In the genomic region with DNA sequence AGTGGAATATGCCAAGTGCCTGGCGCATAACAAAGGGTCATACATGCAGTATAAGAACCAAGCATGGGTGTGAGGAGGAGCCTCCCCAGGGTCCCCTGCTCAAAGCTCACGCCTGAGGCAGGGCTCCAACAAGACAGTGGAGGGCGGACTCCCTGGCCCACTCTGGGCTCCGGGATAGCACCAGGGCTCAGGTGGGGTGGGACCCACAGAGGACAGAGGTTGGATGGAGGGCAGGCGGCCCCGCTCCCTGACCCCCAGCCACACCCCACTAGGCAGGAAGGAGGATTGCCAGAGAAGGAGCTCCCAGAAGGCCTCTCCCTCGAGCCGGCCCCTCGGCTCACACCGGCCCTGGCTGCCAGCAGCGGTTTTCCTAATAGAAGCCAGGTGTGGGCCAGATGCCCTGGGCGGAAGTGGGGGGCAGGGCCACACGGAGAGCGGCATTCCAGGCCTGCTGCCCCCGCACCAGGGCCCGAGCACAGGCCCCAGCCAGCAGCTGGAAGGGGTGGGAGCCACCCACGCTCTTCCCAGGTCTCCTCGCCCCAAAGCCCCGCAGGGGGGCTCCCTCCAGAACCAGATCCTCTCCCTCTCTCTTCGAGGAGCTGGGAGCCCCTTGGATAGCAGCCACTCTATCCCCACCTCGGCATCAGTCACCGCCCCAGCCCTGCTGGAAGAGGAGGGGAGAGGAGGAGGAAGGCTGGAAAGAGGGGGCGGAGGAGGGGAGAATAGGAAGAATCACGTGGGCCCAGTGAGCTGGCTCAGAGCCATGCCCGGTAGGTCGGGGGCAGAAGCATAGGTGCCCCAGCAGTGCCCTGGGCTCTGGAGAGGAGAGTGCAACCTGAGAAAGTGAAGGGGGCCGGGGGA, we compare ENCODE assay signal across 11 cellular contexts. TPM values are rescaled to one million over a fixed set of nuclear protein-coding genes. Genes with fewer than 3 reads are reported as not detected.
DNase-seq lines count a peak whose midpoint lies in the region; ATAC-seq and TF ChIP-seq lines count a peak whose summit lies in the region.
"Had no signal": no experiment of that assay in that cellular context is flagged by ENCODE, and none has a peak within 500 bp of the region (broad histone marks: within the 10 kb centered on the region; RNA-seq: fewer than 3 reads in every experiment).

No MANE protein-coding gene starts in this region.

- peaks cover 6% of the 10 kb centered on the region for H3K36me3 Mint-ChIP-seq in MCF 10A (ENCODE audit: insufficient read depth, unreplicated experiment)

- no peaks in the 10 kb centered on the region for H3K27me3 ChIP-seq in tibial artery

- no TSS peak for BruUV-seq in MCF 10A (replicated peaks; lab: Mats Ljungman, UMichigan)

- peaks cover 14% of the 10 kb centered on the region for H3K4me1 Mint-ChIP-seq in MCF 10A (ENCODE audit: insufficient read depth, unreplicated experiment)

- H3K4me3 Mint-ChIP-seq in MCF 10A (ENCODE audit: unreplicated experiment): no peak overlapping the region
- H3K4me3 Mint-ChIP-seq: stimulated activated naive CD8-positive, alpha-beta T cell treated with anti-CD3 and anti-CD28 coated beads, Interleukin-15, Interleukin-2, amounts not matched to agents 100 ng/mL and 50 ng/mL, for 24 hours had no signal

- no peaks in the 10 kb centered on the region for H3K9me3 ChIP-seq in tibial artery

- POLR2A ChIA-PET in MCF 10A (lab: Yijun Ruan, JAX): interaction anchor here (0.5 to 1.7 kb wide), 5 partner anchors 11 to 121 kb away, joined by 3 to 9 read pairs (median 3); no protein-coding TSS in a partner anchor

- peak; percentile 89 for TF ChIP-seq EP300 in Ishikawa (IDR thresholded peaks at IDR 0.05; ENCODE audit: borderline replicate concordance)

- peaks cover 0 to 61% (median 50%) of the 10 kb centered on the region in 4 donors for H3K4me1 ChIP-seq in tibial artery

- intact Hi-C loops in MCF 10A (cut with micrococcal nuclease) (no loop called here), tibial artery (cut with DNase I; ENCODE audit: low total_unique reads) (loop anchor here (5.0 kb wide), 1 partner anchor 440 kb away; no protein-coding TSS in a partner anchor)

- peak overlapping the region; percentile 54 for H3K27ac Mint-ChIP-seq in MCF 10A (ENCODE audit: low read depth, unreplicated experiment)
- H3K27ac Mint-ChIP-seq: stimulated activated naive CD8-positive, alpha-beta T cell treated with anti-CD3 and anti-CD28 coated beads, Interleukin-15, Interleukin-2, amounts not matched to agents 100 ng/mL and 50 ng/mL, for 24 hours had no signal

- TF ChIP-seq CTCF in MCF 10A (IDR thresholded peaks at IDR 0.05; ENCODE audit: unreplicated experiment) (no peak), tibial artery (IDR thresholded peaks at IDR 0.05) (no peak)

- H3K9me3 Mint-ChIP-seq in MCF 10A (ENCODE audit: unreplicated experiment): no peaks in the 10 kb centered on the region
- H3K9me3 Mint-ChIP-seq: stimulated activated naive CD8-positive, alpha-beta T cell treated with anti-CD3 and anti-CD28 coated beads, Interleukin-15, Interleukin-2, amounts not matched to agents 100 ng/mL and 50 ng/mL, for 24 hours had no signal

- peak overlapping the region; percentile 86 to 93 for H3K27ac ChIP-seq in tibial artery

- ATAC-seq in HG02852 (IDR thresholded peaks at IDR 0.05; ENCODE audit: unreplicated experiment) (no peak), GM21619 (IDR thresholded peaks at IDR 0.05; ENCODE audit: unreplicated experiment) (no peak)

- no peaks in the 10 kb centered on the region for H3K27me3 Mint-ChIP-seq in MCF 10A (ENCODE audit: insufficient read depth, unreplicated experiment)
- H3K27me3 Mint-ChIP-seq: stimulated activated naive CD8-positive, alpha-beta T cell treated with anti-CD3 and anti-CD28 coated beads, Interleukin-15, Interleukin-2, amounts not matched to agents 100 ng/mL and 50 ng/mL, for 24 hours had no signal

- CTCF ChIA-PET in MCF 10A (lab: Yijun Ruan, JAX): interaction anchor here (0.6 to 10.0 kb wide), 6 partner anchors 10 to 192 kb away, joined by 3 to 129 read pairs (median 4); no protein-coding TSS in a partner anchor

- peak; percentile 77 for DNase-seq in MCF 10A (ENCODE audit: unreplicated experiment)
- peak; percentile 89 for DNase-seq in iPS-NIHi7 (ENCODE audit: extremely low spot score)
- DNase-seq in tibial artery: peak in 1 of 2 donors; percentile 78
- DNase-seq in ecto neural progenitor cell (ENCODE audit: low spot score): no peak
- DNase-seq in NCI-H774 (lab: John Stamatoyannopoulos, UW): no peak
- DNase-seq: activated T-cell treated with anti-CD3 and anti-CD28 coated beads for 4 hours, MV-4-11 had no signal

- TF ChIP-seq RAD21 in Ishikawa (IDR thresholded peaks at IDR 0.05; ENCODE audit: low read depth): no peak

- H3K4me3 ChIP-seq in tibial artery: no peak overlapping the region

- H3K36me3 ChIP-seq in tibial artery: peaks cover 0 to 13% (median 5%) of the 10 kb centered on the region in 3 donors

TF ChIP-seq in Ishikawa, 13 proteins besides CTCF, POLR2A, EP300 and RAD21:
- TF ChIP-seq TCF12 (IDR thresholded peaks at IDR 0.05; ENCODE audit: low read depth): peak; percentile 98
- TF ChIP-seq TEAD4 (IDR thresholded peaks at IDR 0.05): peak; percentile 96
- TF ChIP-seq YY1 (IDR thresholded peaks at IDR 0.05; ENCODE audit: low read depth): no peak
- peak; percentile 44; the same call in 1 of the 2 replicates for TF ChIP-seq TAF1 (IDR thresholded peaks at IDR 0.05; ENCODE audit: low read depth)
- peak; percentile 66 for TF ChIP-seq ZBTB7A (IDR thresholded peaks at IDR 0.05; ENCODE audit: low read depth)
- TF ChIP-seq FOXM1 (IDR thresholded peaks at IDR 0.05; ENCODE audit: borderline replicate concordance, low read depth): no peak
- TF ChIP-seq, protein P1, sequence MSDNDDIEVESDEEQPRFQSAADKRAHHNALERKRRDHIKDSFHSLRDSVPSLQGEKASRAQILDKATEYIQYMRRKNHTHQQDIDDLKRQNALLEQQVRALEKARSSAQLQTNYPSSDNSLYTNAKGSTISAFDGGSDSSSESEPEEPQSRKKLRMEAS (IDR thresholded peaks at IDR 0.05): peak; percentile 36
- TF ChIP-seq, protein P2, sequence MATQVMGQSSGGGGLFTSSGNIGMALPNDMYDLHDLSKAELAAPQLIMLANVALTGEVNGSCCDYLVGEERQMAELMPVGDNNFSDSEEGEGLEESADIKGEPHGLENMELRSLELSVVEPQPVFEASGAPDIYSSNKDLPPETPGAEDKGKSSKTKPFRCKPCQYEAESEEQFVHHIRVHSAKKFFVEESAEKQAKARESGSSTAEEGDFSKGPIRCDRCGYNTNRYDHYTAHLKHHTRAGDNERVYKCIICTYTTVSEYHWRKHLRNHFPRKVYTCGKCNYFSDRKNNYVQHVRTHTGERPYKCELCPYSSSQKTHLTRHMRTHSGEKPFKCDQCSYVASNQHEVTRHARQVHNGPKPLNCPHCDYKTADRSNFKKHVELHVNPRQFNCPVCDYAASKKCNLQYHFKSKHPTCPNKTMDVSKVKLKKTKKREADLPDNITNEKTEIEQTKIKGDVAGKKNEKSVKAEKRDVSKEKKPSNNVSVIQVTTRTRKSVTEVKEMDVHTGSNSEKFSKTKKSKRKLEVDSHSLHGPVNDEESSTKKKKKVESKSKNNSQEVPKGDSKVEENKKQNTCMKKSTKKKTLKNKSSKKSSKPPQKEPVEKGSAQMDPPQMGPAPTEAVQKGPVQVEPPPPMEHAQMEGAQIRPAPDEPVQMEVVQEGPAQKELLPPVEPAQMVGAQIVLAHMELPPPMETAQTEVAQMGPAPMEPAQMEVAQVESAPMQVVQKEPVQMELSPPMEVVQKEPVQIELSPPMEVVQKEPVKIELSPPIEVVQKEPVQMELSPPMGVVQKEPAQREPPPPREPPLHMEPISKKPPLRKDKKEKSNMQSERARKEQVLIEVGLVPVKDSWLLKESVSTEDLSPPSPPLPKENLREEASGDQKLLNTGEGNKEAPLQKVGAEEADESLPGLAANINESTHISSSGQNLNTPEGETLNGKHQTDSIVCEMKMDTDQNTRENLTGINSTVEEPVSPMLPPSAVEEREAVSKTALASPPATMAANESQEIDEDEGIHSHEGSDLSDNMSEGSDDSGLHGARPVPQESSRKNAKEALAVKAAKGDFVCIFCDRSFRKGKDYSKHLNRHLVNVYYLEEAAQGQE (IDR thresholded peaks at IDR 0.05; ENCODE audit: low read depth): no peak
- peak; percentile 82 for TF ChIP-seq NFIC (IDR thresholded peaks at IDR 0.05)
- 0 out of 2 replicates have a peak, but pooled peaks have one; percentile 9 for TF ChIP-seq CREB1 (IDR thresholded peaks at IDR 0.05; ENCODE audit: low read depth)
- peak; percentile 12; the same call in 1 of the 2 replicates for TF ChIP-seq CEBPB (IDR thresholded peaks at IDR 0.05)
- peak; percentile 100 for TF ChIP-seq EGR1 (IDR thresholded peaks at IDR 0.05)
- TF ChIP-seq, protein P3, sequence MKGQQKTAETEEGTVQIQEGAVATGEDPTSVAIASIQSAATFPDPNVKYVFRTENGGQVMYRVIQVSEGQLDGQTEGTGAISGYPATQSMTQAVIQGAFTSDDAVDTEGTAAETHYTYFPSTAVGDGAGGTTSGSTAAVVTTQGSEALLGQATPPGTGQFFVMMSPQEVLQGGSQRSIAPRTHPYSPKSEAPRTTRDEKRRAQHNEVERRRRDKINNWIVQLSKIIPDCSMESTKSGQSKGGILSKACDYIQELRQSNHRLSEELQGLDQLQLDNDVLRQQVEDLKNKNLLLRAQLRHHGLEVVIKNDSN (IDR thresholded peaks at IDR 0.05): peak; percentile 91

RNA-seq across cellular contexts. Expression of a gene that starts 21.0 kb away (rescaled TPM):
- 4.0 and 7.1 TPM in 2 replicates for total RNA-seq in MCF 10A (2022)

RNA-seq across cellular contexts. Expression of a gene that starts 23.8 kb away (rescaled TPM):
- total RNA-seq in MCF 10A (2022): 20.3 and 24.9 TPM in 2 replicates

RNA-seq across cellular contexts. Expression of a gene that starts 33.1 kb away (rescaled TPM):
- total RNA-seq in MCF 10A (2022): 98.1 and 101 TPM in 2 replicates

RNA-seq across cellular contexts. Expression of a gene that starts 41.5 kb away (rescaled TPM):
- 71.8 and 117 TPM in 2 replicates for total RNA-seq in MCF 10A (2022)

Comparison
In these comparisons a context has a peak if more than half of its experiments do, and no peak if none do; other contexts are left out.
1. DNase-seq: peak in MCF 10A (single experiment) and iPS-NIHi7 (single experiment); none in ecto neural progenitor cell (single experiment) and NCI-H774 (single experiment).